In the genomic region with DNA sequence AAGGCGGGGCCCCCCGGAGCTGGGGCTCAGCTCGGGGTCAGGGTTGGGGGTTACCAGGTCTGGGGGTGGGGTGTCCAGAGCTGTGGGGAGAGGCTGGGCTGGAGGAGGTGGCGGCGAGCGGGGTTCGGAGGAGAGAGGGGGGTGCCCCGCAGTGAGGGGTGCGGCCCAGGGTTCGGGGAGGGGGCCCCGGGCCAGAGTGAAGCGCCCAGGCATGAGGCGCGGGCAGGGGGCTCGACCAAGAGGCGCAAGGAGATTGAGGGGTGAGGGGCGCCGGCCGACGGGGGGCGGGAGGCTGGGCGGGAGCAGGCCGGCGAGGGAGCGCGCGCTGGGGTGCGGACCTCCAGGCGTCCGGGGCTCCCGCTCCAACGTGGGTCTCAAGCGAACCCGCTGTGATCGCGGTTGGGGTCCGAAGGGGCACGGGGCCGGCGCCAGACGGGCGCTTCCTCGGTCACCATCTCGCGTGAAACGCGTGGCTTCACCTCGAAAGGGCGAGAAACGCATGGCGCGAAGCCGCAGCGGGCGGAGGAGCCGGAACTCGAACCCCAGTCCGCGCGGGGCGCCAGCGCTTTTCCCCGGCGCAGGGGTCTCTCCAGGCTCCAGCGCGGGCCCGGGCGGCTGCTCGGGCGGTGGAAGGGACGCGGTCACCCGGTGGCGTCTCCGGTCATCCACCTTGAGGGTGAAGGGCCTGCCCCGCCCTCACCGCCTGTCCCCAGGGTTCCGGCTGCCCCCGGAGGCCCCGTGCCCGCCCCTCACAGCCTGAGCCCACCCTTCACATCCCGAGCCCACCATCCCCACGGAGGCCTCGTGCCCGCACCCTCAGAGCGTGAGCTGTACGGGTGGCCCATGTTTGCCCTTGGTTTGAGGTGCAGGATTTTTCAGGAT, we compare ENCODE assay signal across 14 cellular contexts. TPM values are rescaled to one million over a fixed set of nuclear protein-coding genes. Genes with fewer than 3 reads are reported as not detected.
DNase-seq lines count a peak whose midpoint lies in the region; ATAC-seq and TF ChIP-seq lines count a peak whose summit lies in the region.
"Had no signal": no experiment of that assay in that cellular context is flagged by ENCODE, and none has a peak within 500 bp of the region (broad histone marks: within the 10 kb centered on the region; RNA-seq: fewer than 3 reads in every experiment).

No MANE protein-coding gene starts in this region.

- no peak for TF ChIP-seq EP300 in upper lobe of left lung (IDR thresholded peaks at IDR 0.05)

- in situ Hi-C loops in astrocyte of the spinal cord (cut with HindIII; ENCODE audit: low sequenced_read_pairs), result no loop called here

- H3K4me3 Mint-ChIP-seq in activated T-helper 17 cell treated with anti-CD3 and anti-CD28 coated beads, Interleukin-2, amount 50 U/mL, for 72 hours, result no peak overlapping the region

- H3K36me3 ChIP-seq in left ventricle myocardium inferior (no peaks in the 10 kb centered on the region), iPS DF 6.9 (ENCODE audit: control insufficient read depth, insufficient read depth, low read length) (peaks cover 6% of the 10 kb centered on the region), upper lobe of left lung (no peaks in the 10 kb centered on the region)

- DNase-seq in left ventricle myocardium inferior (no peak), Right ventricle myocardium superior (no peak), astrocyte of the spinal cord (ENCODE audit: low read depth, low spot score) (no peak), iPS DF 6.9 (ENCODE audit: low read depth, low spot score) (no peak), upper lobe of left lung (no peak)
- DNase-seq: activated effector memory CD4-positive, alpha-beta T cell treated with Interleukin-2 at 50 U/mL for 16 hours; MV-4-11; NCI-H524 treated with DMSO at 0.1 percent for 48 hours; SIG-M5 had no signal

- H3K27ac ChIP-seq in left ventricle myocardium inferior (replicated peaks), result no peak overlapping the region
- H3K27ac ChIP-seq in iPS DF 6.9 (ENCODE audit: low read length), result no peak overlapping the region
- no peak overlapping the region for H3K27ac ChIP-seq in upper lobe of left lung
- H3K27ac ChIP-seq: skin epidermis had no signal

- peaks cover 27% of the 10 kb centered on the region for H3K4me1 ChIP-seq in left ventricle myocardium inferior
- peaks cover 2% of the 10 kb centered on the region for H3K4me1 ChIP-seq in iPS DF 6.9 (ENCODE audit: control insufficient read depth, insufficient read depth, low read length)
- H3K4me1 ChIP-seq in upper lobe of left lung, result peaks cover 21 to 32% (median 24%) of the 10 kb centered on the region in 4 donors

- intact Hi-C loops in left ventricle myocardium inferior (cut with micrococcal nuclease), result no loop called here
- intact Hi-C loops in Right ventricle myocardium superior (cut with DNase I), result no loop called here

- H3K4me3 ChIP-seq in left ventricle myocardium inferior, result peak overlapping the region; percentile 56
- H3K4me3 ChIP-seq in astrocyte of the spinal cord (ENCODE audit: low read depth, low read length), result peak overlapping the region; percentile 46
- H3K4me3 ChIP-seq in iPS DF 6.9 (ENCODE audit: low read length), result peak overlapping the region; percentile 68; the same call in 1 of the 2 replicates
- H3K4me3 ChIP-seq in upper lobe of left lung, result peak overlapping the region in 3 of 4 donors; percentile 15 to 39 (median 36)

- H3K27me3 Mint-ChIP-seq in activated T-helper 17 cell treated with anti-CD3 and anti-CD28 coated beads, Interleukin-2, amount 50 U/mL, for 72 hours, result no peaks in the 10 kb centered on the region

- no peak for ATAC-seq in Right ventricle myocardium superior (ENCODE audit: poor library complexity)
- no peak for ATAC-seq in upper lobe of left lung (ENCODE audit: low FRiP score in 2 of 2)
- ATAC-seq in activated T-helper 17 cell treated with anti-CD3 and anti-CD28 coated beads, Interleukin-2, amount 50 U/mL, for 72 hours (replicated peaks), result no peak
- ATAC-seq in HG02678 (IDR thresholded peaks at IDR 0.05; ENCODE audit: unreplicated experiment), result no peak
- ATAC-seq in HG02763 (IDR thresholded peaks at IDR 0.05; ENCODE audit: unreplicated experiment), result no peak

- no peaks in the 10 kb centered on the region for H3K9me3 Mint-ChIP-seq in activated T-helper 17 cell treated with anti-CD3 and anti-CD28 coated beads, Interleukin-2, amount 50 U/mL, for 72 hours

- H3K9me3 ChIP-seq in left ventricle myocardium inferior (replicated peaks), result no peaks in the 10 kb centered on the region
- no peaks in the 10 kb centered on the region for H3K9me3 ChIP-seq in iPS DF 6.9 (ENCODE audit: control insufficient read depth, insufficient read depth, low read length)
- H3K9me3 ChIP-seq in upper lobe of left lung, result no peaks in the 10 kb centered on the region

- peaks cover 64% of the 10 kb centered on the region for H3K27me3 ChIP-seq in left ventricle myocardium inferior (ENCODE audit: low read depth)
- peaks cover 4% of the 10 kb centered on the region; the same call in 1 of the 2 replicates for H3K27me3 ChIP-seq in iPS DF 6.9 (ENCODE audit: control insufficient read depth, insufficient read depth, low read length)
- peaks cover 0 to 29% (median 23%) of the 10 kb centered on the region in 4 donors for H3K27me3 ChIP-seq in upper lobe of left lung

- no CpG with 5 or more reads among the region's 87 CpGs for WGBS in iPS DF 6.9 (ENCODE audit: insufficient coverage, insufficient read length)
- 30 to 35% methylated on average over 34 to 62 of the region's 87 CpGs for whole genome bisulfite sequencing in upper lobe of left lung, 2 donors

- no peaks in the 10 kb centered on the region for H3K36me3 Mint-ChIP-seq in activated T-helper 17 cell treated with anti-CD3 and anti-CD28 coated beads, Interleukin-2, amount 50 U/mL, for 72 hours (ENCODE audit: low read depth)

- no peak overlapping the region for H3K27ac Mint-ChIP-seq in activated T-helper 17 cell treated with anti-CD3 and anti-CD28 coated beads, Interleukin-2, amount 50 U/mL, for 72 hours

- H3K4me1 Mint-ChIP-seq in activated T-helper 17 cell treated with anti-CD3 and anti-CD28 coated beads, Interleukin-2, amount 50 U/mL, for 72 hours, result peaks cover 6% of the 10 kb centered on the region

- TF ChIP-seq CTCF in left ventricle myocardium inferior (IDR thresholded peaks at IDR 0.05; ENCODE audit: borderline replicate concordance), result no peak
- no peak for TF ChIP-seq CTCF in astrocyte of the spinal cord (IDR thresholded peaks at IDR 0.05; ENCODE audit: low read depth, low read length)
- TF ChIP-seq CTCF in upper lobe of left lung (IDR thresholded peaks at IDR 0.05), result no peak

- TF ChIP-seq POLR2A in upper lobe of left lung (IDR thresholded peaks at IDR 0.05), result no peak

RNA-seq across cellular contexts. Expression of a gene that starts 0.9 kb away (rescaled TPM):
- total RNA-seq in left ventricle myocardium inferior (not detected), Right ventricle myocardium superior (not detected), upper lobe of left lung (10 to 100 TPM in 1 of 6 donors, 1 to 10 TPM in 3, not detected in 2; 1.4 to 14.7 (median 3.6) TPM)
- 10 to 100 TPM; 11.1 to 44.7 TPM for total RNA-seq in activated T-helper 17 cell treated with anti-CD3 and anti-CD28 coated beads, Interleukin-2, amount 50 U/mL, for 72 hours

RNA-seq across cellular contexts. Expression of a gene that starts 15.9 kb away (rescaled TPM):
- total RNA-seq in left ventricle myocardium inferior (1,030 TPM), Right ventricle myocardium superior (1,044 TPM), upper lobe of left lung (1,000 to 10,000 TPM; 1,332 to 3,837 (median 2,323) TPM)
- total RNA-seq in activated T-helper 17 cell treated with anti-CD3 and anti-CD28 coated beads, Interleukin-2, amount 50 U/mL, for 72 hours, result 1,000 to 10,000 TPM; 2,683 to 3,154 TPM

RNA-seq across cellular contexts. Expression of a gene that starts 37.0 kb away (rescaled TPM):
- total RNA-seq in left ventricle myocardium inferior, result not detected
- total RNA-seq in Right ventricle myocardium superior, result not detected
- 1 to 10 TPM in 3 of 6 donors, not detected in 3; 1.2 to 2.7 (median 1.5) TPM for total RNA-seq in upper lobe of left lung
- not detected for total RNA-seq in activated T-helper 17 cell treated with anti-CD3 and anti-CD28 coated beads, Interleukin-2, amount 50 U/mL, for 72 hours
- total RNA-seq: myocyte had no signal
